ENCODE assay signal across 1 cellular context in genomic region chr5:148383564-148384388, GRCh38.
TF ChIP-seq lines count a peak whose summit lies in the region.

TSS of gene FBXO38 (plus strand) at chr5:148383958. CDS start at chr5:148394777, 10,819 bp downstream.

TF ChIP-seq in HepG2, 621 proteins besides CTCF, POLR2A, EP300 and RAD21 (continued from another document and continues in another):
- TF ChIP-seq KIAA2018 (CRISPR knock-in tag; IDR thresholded peaks at IDR 0.05; ENCODE audit: borderline replicate concordance) (no peak), SP2 (CRISPR knock-in tag; IDR thresholded peaks at IDR 0.05) (peak; percentile 68), ZNF614 (CRISPR knock-in tag; IDR thresholded peaks at IDR 0.05; ENCODE audit: borderline replicate concordance) (peak; percentile 76; the same call in 1 of the 2 replicates), ZNF414 (CRISPR knock-in tag; IDR thresholded peaks at IDR 0.05) (0 out of 2 replicates have a peak, but pooled peaks have one; percentile 14), HES4 (CRISPR knock-in tag; IDR thresholded peaks at IDR 0.05; ENCODE audit: borderline replicate concordance) (peak; percentile 54; the same call in 1 of the 2 replicates), ZSCAN20 (CRISPR knock-in tag; IDR thresholded peaks at IDR 0.05; ENCODE audit: borderline replicate concordance) (no peak), SRSF4 (IDR thresholded peaks at IDR 0.05; ENCODE audit: low read depth, low read length, poor library complexity, severe bottlenecking) (no peak), BATF2 (CRISPR knock-in tag; IDR thresholded peaks at IDR 0.05) (no peak; the same call in 1 of the 2 replicates), CBFB (CRISPR knock-in tag; IDR thresholded peaks at IDR 0.05) (peak; percentile 59), GMEB2 (CRISPR knock-in tag; IDR thresholded peaks at IDR 0.05; ENCODE audit: low read depth) (no peak), PAX8 (CRISPR knock-in tag; IDR thresholded peaks at IDR 0.05; ENCODE audit: borderline replicate concordance) (no peak), ADNP (CRISPR knock-in tag; IDR thresholded peaks at IDR 0.05) (no peak), TRIM24 (CRISPR knock-in tag; IDR thresholded peaks at IDR 0.05) (no peak), JARID2 (CRISPR knock-in tag; IDR thresholded peaks at IDR 0.05; ENCODE audit: insufficient replicate concordance) (no peak), HIC2 (CRISPR knock-in tag; IDR thresholded peaks at IDR 0.05; ENCODE audit: low read depth) (no peak), HCFC1 (IDR thresholded peaks at IDR 0.05; ENCODE audit: low read depth, low read length) (peak; percentile 93), ZNF501 (CRISPR knock-in tag; IDR thresholded peaks at IDR 0.05) (peak; percentile 95), MYPOP (CRISPR knock-in tag; IDR thresholded peaks at IDR 0.05) (peak; percentile 41; the same call in 1 of the 2 replicates), SIX1 (CRISPR knock-in tag; IDR thresholded peaks at IDR 0.05; ENCODE audit: borderline replicate concordance) (peak; percentile 26; the same call in 1 of the 2 replicates), PREB (CRISPR knock-in tag; IDR thresholded peaks at IDR 0.05) (no peak), MIER3 (CRISPR knock-in tag; IDR thresholded peaks at IDR 0.05; ENCODE audit: borderline replicate concordance) (peak; percentile 88), MEIS2 (CRISPR knock-in tag; IDR thresholded peaks at IDR 0.05) (peak; percentile 84), KLF9 (CRISPR knock-in tag; IDR thresholded peaks at IDR 0.05; ENCODE audit: low read depth) (no peak; the same call in 1 of the 2 replicates), ZNF354B (CRISPR knock-in tag; IDR thresholded peaks at IDR 0.05) (no peak), HNRNPLL (IDR thresholded peaks at IDR 0.05; ENCODE audit: low read depth, low read length, poor library complexity, severe bottlenecking) (peak; percentile 73), NRL (CRISPR knock-in tag; IDR thresholded peaks at IDR 0.05; ENCODE audit: borderline replicate concordance) (no peak; the same call in 1 of the 2 replicates), STAT5B (CRISPR knock-in tag; IDR thresholded peaks at IDR 0.05) (no peak), HOXA7 (CRISPR knock-in tag; IDR thresholded peaks at IDR 0.05) (no peak), NFIB (CRISPR knock-in tag; IDR thresholded peaks at IDR 0.05; ENCODE audit: borderline replicate concordance) (no peak), RCOR2 (CRISPR knock-in tag; IDR thresholded peaks at IDR 0.05) (no peak), KLF11 (CRISPR knock-in tag; IDR thresholded peaks at IDR 0.05) (no peak; the same call in 1 of the 2 replicates), DBP (CRISPR knock-in tag; IDR thresholded peaks at IDR 0.05; ENCODE audit: not compliant biosample characterization) (peak; percentile 59), ZNF879 (CRISPR knock-in tag; IDR thresholded peaks at IDR 0.05) (no peak), ZSCAN9 (CRISPR knock-in tag; IDR thresholded peaks at IDR 0.05; ENCODE audit: borderline replicate concordance) (0 out of 2 replicates have a peak, but pooled peaks have one; percentile 14), NFKBIZ (CRISPR knock-in tag; IDR thresholded peaks at IDR 0.05) (no peak), IKZF5 (CRISPR knock-in tag; IDR thresholded peaks at IDR 0.05) (peak; percentile 89), HOXA3 (CRISPR knock-in tag; IDR thresholded peaks at IDR 0.05) (peak; percentile 98), CBX1 (IDR thresholded peaks at IDR 0.05; ENCODE audit: low read depth) (peak; percentile 52), ZNF883 (CRISPR knock-in tag; IDR thresholded peaks at IDR 0.05; ENCODE audit: not compliant biosample characterization) (peak; percentile 72), ZBTB14 (CRISPR knock-in tag; IDR thresholded peaks at IDR 0.05) (no peak)
